15 cellular contexts compared by ENCODE assay signal in the genomic region with DNA sequence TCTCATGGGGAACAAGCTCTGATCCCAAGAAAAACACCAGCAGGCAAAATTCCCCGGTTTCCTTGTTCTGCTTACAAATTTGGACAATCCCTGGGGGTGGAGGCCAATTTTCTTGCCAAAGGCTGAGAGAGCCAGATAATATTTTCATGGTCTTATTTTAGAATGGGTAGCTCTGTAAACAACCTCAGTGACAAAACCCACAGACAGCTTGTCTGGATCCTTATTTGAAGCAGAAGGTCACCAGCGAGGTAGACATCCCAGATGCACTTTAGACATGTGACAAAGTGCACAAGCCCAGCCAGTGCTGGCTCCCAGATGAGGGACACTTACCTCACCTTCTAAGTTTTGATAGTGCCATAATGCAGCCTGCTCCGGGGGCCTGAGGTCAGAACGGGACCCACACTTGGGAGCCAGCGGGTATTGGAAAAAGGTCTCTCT.
DNase-seq lines count a peak whose midpoint lies in the region; TF ChIP-seq lines count a peak whose summit lies in the region.
"Had no signal": no experiment of that assay in that cellular context is flagged by ENCODE, and none has a peak within 500 bp of the region (broad histone marks: within the 10 kb centered on the region; RNA-seq: fewer than 3 reads in every experiment).

No MANE protein-coding gene starts in this region.

- 48% methylated on average over 4 of the region's 5 CpGs for WGBS in esophagus muscularis mucosa

- H3K27ac Mint-ChIP-seq in immature natural killer cell = no peak overlapping the region
- H3K27ac Mint-ChIP-seq: B cell; effector memory CD8-positive, alpha-beta T cell had no signal

- no peak for TF ChIP-seq POLR2A in esophagus muscularis mucosa (IDR thresholded peaks at IDR 0.05; ENCODE audit: low read depth)

- peaks cover 0 to 36% (median 16%) of the 10 kb centered on the region in 4 donors for H3K36me3 ChIP-seq in esophagus muscularis mucosa
- H3K36me3 ChIP-seq in subcutaneous abdominal adipose tissue (ENCODE audit: control insufficient read depth in 5 of 5, insufficient read depth in 5 of 5, low read length in 5 of 5) = peaks cover 0 to 22% (median 11%) of the 10 kb centered on the region in 5 donors

- peaks cover 56 to 64% (median 61%) of the 10 kb centered on the region in 4 donors for H3K4me1 ChIP-seq in esophagus muscularis mucosa
- peaks cover 11 to 48% (median 31%) of the 10 kb centered on the region in 5 donors for H3K4me1 ChIP-seq in subcutaneous abdominal adipose tissue (ENCODE audit: control insufficient read depth in 5 of 5, insufficient read depth in 5 of 5, low read length in 5 of 5)
- H3K4me1 ChIP-seq: HAP-1 had no signal

- peaks cover 1 to 3% (median 2%) of the 10 kb centered on the region in 3 donors for H3K27me3 Mint-ChIP-seq in immature natural killer cell (ENCODE audit: low read depth in 3 of 3)

- intact Hi-C loops in esophagus muscularis mucosa (cut with DNase I) = loop anchor here (10.0 kb wide), 1 partner anchor 647 kb away; a partner anchor contains a TSS

- H3K9me3 ChIP-seq in esophagus muscularis mucosa (no peaks in the 10 kb centered on the region), subcutaneous abdominal adipose tissue (ENCODE audit: control insufficient read depth in 5 of 5, low read length in 5 of 5) (no peaks in the 10 kb centered on the region)
- H3K9me3 ChIP-seq: HAP-1 had no signal

- no peaks in the 10 kb centered on the region for H3K27me3 ChIP-seq in esophagus muscularis mucosa
- no peaks in the 10 kb centered on the region for H3K27me3 ChIP-seq in subcutaneous abdominal adipose tissue (ENCODE audit: control insufficient read depth in 5 of 5, insufficient read depth in 4 of 5, low read length in 5 of 5)

- H3K4me3 Mint-ChIP-seq in immature natural killer cell = no peak overlapping the region
- H3K4me3 Mint-ChIP-seq: B cell; effector memory CD8-positive, alpha-beta T cell had no signal

- peaks cover 8 to 11% of the 10 kb centered on the region in 2 donors for H3K4me1 Mint-ChIP-seq in immature natural killer cell

- TF ChIP-seq CTCF in esophagus muscularis mucosa (IDR thresholded peaks at IDR 0.05) = no peak

- TF ChIP-seq EP300 in esophagus muscularis mucosa (IDR thresholded peaks at IDR 0.05) = no peak

- H3K9me3 Mint-ChIP-seq in immature natural killer cell = no peaks in the 10 kb centered on the region
- H3K9me3 Mint-ChIP-seq: effector memory CD8-positive, alpha-beta T cell had no signal

- peak overlapping the region in 2 of 5 donors; percentile 38 to 45 for H3K9ac ChIP-seq in subcutaneous abdominal adipose tissue (ENCODE audit: low read length in 5 of 5)

- no peak overlapping the region for H3K4me3 ChIP-seq in esophagus muscularis mucosa
- H3K4me3 ChIP-seq in subcutaneous abdominal adipose tissue (ENCODE audit: low read depth in 1 of 5, low read length in 5 of 5) = no peak overlapping the region
- H3K4me3 ChIP-seq: HAP-1 had no signal

- no peaks in the 10 kb centered on the region for H3K36me3 Mint-ChIP-seq in immature natural killer cell

- peak overlapping the region; percentile 66 to 76 (median 71) for H3K27ac ChIP-seq in esophagus muscularis mucosa (replicated peaks in 1 of 4)
- H3K27ac ChIP-seq in subcutaneous abdominal adipose tissue (ENCODE audit: low read depth, low read length) = peak overlapping the region; percentile 71

- DNase-seq in M059J (ENCODE audit: low read depth) (peak; percentile 36), esophagus muscularis mucosa (ENCODE audit: extremely low spot score) (no peak), mucosa of gallbladder (ENCODE audit: low spot score) (peak; percentile 56), kidney glomerular epithelial cell (lab: John Stamatoyannopoulos, UW) (no peak), activated T-cell treated with anti-CD3 and anti-CD28 coated beads for 4 hours (no peak), SIG-M5 treated with dmso at 0.1 percent for 504 hours (lab: John Stamatoyannopoulos, UW; ENCODE audit: unreplicated experiment) (no peak), immature natural killer cell (no peak)
- DNase-seq: activated CD4-positive, CD25-positive, alpha-beta regulatory T cell; activated T-cell treated with anti-CD3 and anti-CD28 coated beads, Interleukin-2, amount 50 U/mL, for 1 hour; effector memory CD8-positive, alpha-beta T cell; hypothalamus; midbrain had no signal

Comparison
In these comparisons a context has a peak if more than half of its experiments do, and no peak if none do; other contexts are left out.
1. DNase-seq: peak in M059J (single experiment) and mucosa of gallbladder (single experiment); none in esophagus muscularis mucosa (single experiment), kidney glomerular epithelial cell (single experiment), activated T-cell treated with anti-CD3 and anti-CD28 coated beads for 4 hours (single experiment), SIG-M5 treated with dmso at 0.1 percent for 504 hours (single experiment) and immature natural killer cell (0 of 3).